In genomic region chr15:101723874-101724674, GRCh38 we compare ENCODE assay signal across 8 cellular contexts. TPM values are rescaled to one million over a fixed set of nuclear protein-coding genes. Genes with fewer than 3 reads are reported as not detected.
DNase-seq lines count a peak whose midpoint lies in the region; ATAC-seq, FAIRE-seq and TF ChIP-seq lines count a peak whose summit lies in the region.

TSS of gene TARS3 (minus strand) at chr15:101724473. CDS start at chr15:101724387, 86 bp downstream.

- no peaks in the 10 kb centered on the region for H4K20me1 ChIP-seq in OCI-LY1 (ENCODE audit: insufficient read depth, low read length)

- H2AFZ ChIP-seq in OCI-LY1 (ENCODE audit: low read length): no peak within 1 kb of the TSS

- no peaks in the 10 kb centered on the region for H3K9me2 ChIP-seq in OCI-LY1 (ENCODE audit: low read depth, low read length)

- TF ChIP-seq CTCF in D721Med (IDR thresholded peaks at IDR 0.05; ENCODE audit: insufficient read depth, missing control alignments) (no peak), OCI-LY1 (IDR thresholded peaks at IDR 0.05; ENCODE audit: low read length) (no peak; the same call in 1 of the 2 replicates)

- peak; percentile 82 for DNase-seq in D721Med (ENCODE audit: insufficient read length, low spot score)
- DNase-seq in HTR-8/SVneo (ENCODE audit: insufficient read length, low spot score): peak; percentile 83
- peak; percentile 97 for DNase-seq in activated T-cell treated with anti-CD3 and anti-CD28 coated beads for 1 hour (ENCODE audit: low read depth)
- DNase-seq in epithelial cell of prostate (ENCODE audit: low read depth, low spot score): peak; percentile 44
- DNase-seq in mucosa of gallbladder (ENCODE audit: low spot score): peak; percentile 97
- DNase-seq in stimulated activated CD8-positive, alpha-beta memory T cell treated with anti-CD3 and anti-CD28 coated beads, Interleukin-4, amount 100 ng/mL, for 4 hours (ENCODE audit: low read depth in 2 of 2, low spot score in 1 of 2): peak; percentile 91 to 95

- H3K9me3 ChIP-seq in OCI-LY1 (ENCODE audit: low read length): 0 out of 2 replicates have a peak, but pooled peaks cover 3% of the 10 kb centered on the region

- peak within 1 kb of the TSS; percentile 62 for H3K4me3 ChIP-seq in OCI-LY1 (ENCODE audit: low read depth, low read length, poor library complexity, severe bottlenecking)

- H3K27ac ChIP-seq in OCI-LY1 (ENCODE audit: low read depth, low read length, poor library complexity, severe bottlenecking) (no peak within 1 kb of the TSS), epithelial cell of prostate (peak within 1 kb of the TSS; percentile 66)

- H3K79me2 ChIP-seq in OCI-LY1 (ENCODE audit: insufficient read depth, low read length): no peaks in the 10 kb centered on the region

- no peak within 1 kb of the TSS; the same call in 1 of the 2 replicates for H3K9ac ChIP-seq in OCI-LY1 (ENCODE audit: low read length)

- no peaks in the 10 kb centered on the region; the same call in 1 of the 2 replicates for H3K36me3 ChIP-seq in OCI-LY1 (ENCODE audit: insufficient read depth, low read length)

- H3K4me1 ChIP-seq in OCI-LY1 (ENCODE audit: insufficient read depth, low read length, severe bottlenecking): peaks cover 17% of the 10 kb centered on the region

- H3K4me2 ChIP-seq in OCI-LY1 (ENCODE audit: low read length): peak within 1 kb of the TSS; percentile 80

- no peak for FAIRE-seq in D721Med (lab: Jason Lieb, UNC)
- peak; percentile 69 for FAIRE-seq in HTR-8/SVneo (lab: Jason Lieb, UNC)

- H3F3A ChIP-seq in OCI-LY1 (ENCODE audit: insufficient read depth, low read length): no peaks in the 10 kb centered on the region

- peak; percentile 84 for ATAC-seq in GM21381 (IDR thresholded peaks at IDR 0.05; ENCODE audit: unreplicated experiment)

- peaks cover 8% of the 10 kb centered on the region; the same call in 1 of the 2 replicates for H3K27me3 ChIP-seq in OCI-LY1 (ENCODE audit: insufficient read depth, low read length)

RNA-seq across cellular contexts. Expression of gene TARS3, which starts in this region (rescaled TPM):
- 10.9 TPM for total RNA-seq in mucosa of gallbladder

Comparison
In these comparisons a context has a peak if more than half of its experiments do, and no peak if none do; other contexts are left out.
1. DNase-seq: peak in every context shown above with its lines; median percentile 97 in activated T-cell treated with anti-CD3 and anti-CD28 coated beads for 1 hour; 97 in mucosa of gallbladder; 93 in stimulated activated CD8-positive, alpha-beta memory T cell treated with anti-CD3 and anti-CD28 coated beads, Interleukin-4, amount 100 ng/mL, for 4 hours; 83 in HTR-8/SVneo; 82 in D721Med; 44 in epithelial cell of prostate.